2 cellular contexts compared by ENCODE assay signal in genomic region chr1:93876284-93876683, GRCh38.
TF ChIP-seq lines count a peak whose summit lies in the region.

No MANE protein-coding gene starts in this region.

TF ChIP-seq in GM12878, 131 proteins besides CTCF, POLR2A, EP300 and RAD21:
- TF ChIP-seq USF2 (IDR thresholded peaks at IDR 0.05; ENCODE audit: borderline replicate concordance, low read depth, low read length) (no peak), PAX5 (IDR thresholded peaks at IDR 0.05; ENCODE audit: borderline replicate concordance, low read depth, low read length) (0 out of 2 replicates have a peak, but pooled peaks have one; percentile 28)

TF ChIP-seq in neural cell, 6 proteins besides CTCF, POLR2A, EP300 and RAD21:
- no peak for TF ChIP-seq MXI1 (conservative IDR thresholded peaks at IDR 0.05; ENCODE audit: poor library complexity, severe bottlenecking)
- no peak for TF ChIP-seq TAF1 (IDR thresholded peaks at IDR 0.05; ENCODE audit: low read depth)
- no peak for TF ChIP-seq POLR2AphosphoS5 (IDR thresholded peaks at IDR 0.05)
- TF ChIP-seq REST (IDR thresholded peaks at IDR 0.05; ENCODE audit: borderline replicate concordance) = no peak
- no peak for TF ChIP-seq SMC3 (conservative IDR thresholded peaks at IDR 0.05; ENCODE audit: poor library complexity)
